8 cellular contexts compared by ENCODE assay signal in genomic region chr21:41166947-41167346, GRCh38. TPM values are rescaled to one million over a fixed set of nuclear protein-coding genes. Genes with fewer than 3 reads are reported as not detected.
DNase-seq lines count a peak whose midpoint lies in the region; ATAC-seq and TF ChIP-seq lines count a peak whose summit lies in the region.

No MANE protein-coding gene starts in this region.

- H3K9me3 Mint-ChIP-seq in Calu3 (ENCODE audit: low read depth, unreplicated experiment), result no peaks in the 10 kb centered on the region
- H3K9me3 Mint-ChIP-seq in activated CD4-positive, alpha-beta memory T cell treated with anti-CD3 and anti-CD28 coated beads, Interleukin-2, amount 10 ng/mL, durations not matched to agents 7 days and 5 days, result no peaks in the 10 kb centered on the region

- H3K27me3 Mint-ChIP-seq in Calu3 (ENCODE audit: unreplicated experiment), result no peaks in the 10 kb centered on the region
- peaks cover 42% of the 10 kb centered on the region for H3K27me3 Mint-ChIP-seq in activated CD4-positive, alpha-beta memory T cell treated with anti-CD3 and anti-CD28 coated beads, Interleukin-2, amount 10 ng/mL, durations not matched to agents 7 days and 5 days

- H3K4me3 Mint-ChIP-seq in Calu3 (ENCODE audit: low read depth, unreplicated experiment), result peak overlapping the region; percentile 75
- H3K4me3 Mint-ChIP-seq in activated CD4-positive, alpha-beta memory T cell treated with anti-CD3 and anti-CD28 coated beads, Interleukin-2, amount 10 ng/mL, durations not matched to agents 7 days and 5 days, result peak overlapping the region; percentile 20

- CTCF ChIA-PET in Calu3 (lab: Charles Lee), result no interaction called here
- CTCF ChIA-PET in activated CD4-positive, alpha-beta memory T cell treated with anti-CD3 and anti-CD28 coated beads, Interleukin-2, amount 10 ng/mL, durations not matched to agents 7 days and 5 days (lab: Charles Lee), result interaction anchor here (1.7 kb wide), 1 partner anchor 116 kb away, joined by 8 read pairs; no protein-coding TSS in a partner anchor

- H3K4me3 ChIP-seq in left ventricle myocardium inferior, result peak overlapping the region; percentile 87

- intact Hi-C loops in Calu3 (cut with micrococcal nuclease; ENCODE audit: unreplicated experiment) (no loop called here), left ventricle myocardium inferior (cut with micrococcal nuclease) (no loop called here)

- peak overlapping the region; percentile 58 for H3K27ac Mint-ChIP-seq in Calu3 (ENCODE audit: unreplicated experiment)
- no peak overlapping the region for H3K27ac Mint-ChIP-seq in activated CD4-positive, alpha-beta memory T cell treated with anti-CD3 and anti-CD28 coated beads, Interleukin-2, amount 10 ng/mL, durations not matched to agents 7 days and 5 days

- H3K36me3 Mint-ChIP-seq in Calu3 (ENCODE audit: insufficient read depth, unreplicated experiment), result peaks cover 19% of the 10 kb centered on the region
- no peaks in the 10 kb centered on the region for H3K36me3 Mint-ChIP-seq in activated CD4-positive, alpha-beta memory T cell treated with anti-CD3 and anti-CD28 coated beads, Interleukin-2, amount 10 ng/mL, durations not matched to agents 7 days and 5 days (ENCODE audit: low read depth)

- BruUV-seq in Calu3 (replicated peaks; lab: Mats Ljungman, UMichigan), result no TSS peak

- POLR2A ChIA-PET in activated CD4-positive, alpha-beta memory T cell treated with anti-CD3 and anti-CD28 coated beads, Interleukin-2, amount 10 ng/mL, durations not matched to agents 7 days and 5 days (lab: Charles Lee), result no interaction called here

- H3K9me3 ChIP-seq in left ventricle myocardium inferior (replicated peaks), result no peaks in the 10 kb centered on the region

- no peak for ATAC-seq in GM18873 (IDR thresholded peaks at IDR 0.05; ENCODE audit: low FRiP score, unreplicated experiment)

- peaks cover 44% of the 10 kb centered on the region for H3K4me1 ChIP-seq in left ventricle myocardium inferior

- no peaks in the 10 kb centered on the region for H3K36me3 ChIP-seq in left ventricle myocardium inferior

- H3K27ac ChIP-seq in left ventricle myocardium inferior (replicated peaks), result peak overlapping the region; percentile 92

- TF ChIP-seq CTCF in Calu3 (IDR thresholded peaks at IDR 0.05; ENCODE audit: unreplicated experiment) (no peak), left ventricle myocardium inferior (IDR thresholded peaks at IDR 0.05; ENCODE audit: borderline replicate concordance) (no peak)

- H3K27me3 ChIP-seq in left ventricle myocardium inferior (ENCODE audit: low read depth), result no peaks in the 10 kb centered on the region

- DNase-seq in Calu3, result no peak
- DNase-seq in activated CD4-positive, alpha-beta memory T cell treated with anti-CD3 and anti-CD28 coated beads, Interleukin-2, amount 10 ng/mL, durations not matched to agents 7 days and 5 days, result no peak
- DNase-seq in left ventricle myocardium inferior, result peak; percentile 37
- DNase-seq in retina, result peak; percentile 28
- DNase-seq in stimulated activated CD4-positive, alpha-beta T cell treated with anti-CD3 and anti-CD28 coated beads, Interleukin-12 subunit alpha, Interleukin-12 subunit beta, amount 100 ng/mL, for 4 hours, result no peak
- no peak for DNase-seq in NCI-H2171 (lab: John Stamatoyannopoulos, UW)
- DNase-seq in dedifferentiated amniotic fluid mesenchymal stem cell (ENCODE audit: extremely low spot score), result no peak

- H3K4me1 Mint-ChIP-seq in Calu3 (ENCODE audit: low read depth, unreplicated experiment), result peaks cover 23% of the 10 kb centered on the region
- peaks cover 9% of the 10 kb centered on the region for H3K4me1 Mint-ChIP-seq in activated CD4-positive, alpha-beta memory T cell treated with anti-CD3 and anti-CD28 coated beads, Interleukin-2, amount 10 ng/mL, durations not matched to agents 7 days and 5 days

RNA-seq across cellular contexts. Expression of gene BACE2, which starts 1.0 kb away (rescaled TPM):
- total RNA-seq in Calu3 (2022), result 52.3 and 59.0 TPM in 2 replicates
- 1 to 10 TPM; 2.0 to 2.2 TPM for total RNA-seq in activated CD4-positive, alpha-beta memory T cell treated with anti-CD3 and anti-CD28 coated beads, Interleukin-2, amount 10 ng/mL, durations not matched to agents 7 days and 5 days
- 16.0 TPM for total RNA-seq in left ventricle myocardium inferior

Comparison
In these comparisons a context has a peak if more than half of its experiments do, and no peak if none do; other contexts are left out.
1. DNase-seq: peak in left ventricle myocardium inferior (single experiment) and retina (single experiment); none in Calu3 (single experiment), activated CD4-positive, alpha-beta memory T cell treated with anti-CD3 and anti-CD28 coated beads, Interleukin-2, amount 10 ng/mL, durations not matched to agents 7 days and 5 days (single experiment), stimulated activated CD4-positive, alpha-beta T cell treated with anti-CD3 and anti-CD28 coated beads, Interleukin-12 subunit alpha, Interleukin-12 subunit beta, amount 100 ng/mL, for 4 hours (single experiment), NCI-H2171 (single experiment) and dedifferentiated amniotic fluid mesenchymal stem cell (single experiment).